8 cellular contexts compared by ENCODE assay signal in the genomic region with DNA sequence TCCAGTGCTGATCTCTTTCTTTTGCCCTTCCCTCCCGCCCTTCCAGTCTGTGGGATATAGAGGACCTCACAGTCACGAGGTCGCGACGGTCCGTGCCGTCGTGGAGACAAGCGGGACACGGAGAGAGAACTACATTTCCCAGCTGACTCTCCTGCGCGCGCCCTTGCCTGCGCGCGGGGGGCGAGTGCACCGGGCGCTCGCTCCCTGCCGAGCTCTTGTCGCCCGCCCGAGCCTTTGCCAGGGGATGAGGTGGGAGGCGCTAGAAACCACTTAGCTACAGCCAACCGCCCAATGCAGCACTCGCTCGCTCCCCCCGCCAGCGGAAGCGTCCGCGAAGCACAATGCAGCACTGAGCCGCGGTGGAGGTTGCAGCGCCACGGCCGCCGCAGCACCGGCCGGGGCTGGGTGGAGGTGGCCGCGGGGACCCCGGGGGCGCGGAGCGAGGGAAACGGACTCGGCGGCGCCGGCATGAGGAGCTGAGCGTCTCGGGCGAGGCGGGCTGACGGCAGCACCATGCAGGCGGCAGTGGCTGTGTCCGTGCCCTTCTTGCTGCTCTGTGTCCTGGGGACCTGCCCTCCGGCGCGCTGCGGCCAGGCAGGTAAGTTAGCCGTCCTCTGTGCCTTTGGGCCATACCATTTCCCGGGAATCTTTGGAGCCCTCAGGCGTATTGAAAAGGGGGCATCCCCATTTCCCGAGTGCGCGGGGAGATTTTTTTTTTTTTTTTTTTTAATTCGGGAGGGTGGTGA. TPM values are rescaled to one million over a fixed set of nuclear protein-coding genes. Genes with fewer than 3 reads are reported as not detected.
A peak's percentile ranks its signal among the peaks of the same experiment; 100 is the strongest.
DNase-seq lines count a peak whose midpoint lies in the region; ATAC-seq and TF ChIP-seq lines count a peak whose summit lies in the region.

A gene with protein sequence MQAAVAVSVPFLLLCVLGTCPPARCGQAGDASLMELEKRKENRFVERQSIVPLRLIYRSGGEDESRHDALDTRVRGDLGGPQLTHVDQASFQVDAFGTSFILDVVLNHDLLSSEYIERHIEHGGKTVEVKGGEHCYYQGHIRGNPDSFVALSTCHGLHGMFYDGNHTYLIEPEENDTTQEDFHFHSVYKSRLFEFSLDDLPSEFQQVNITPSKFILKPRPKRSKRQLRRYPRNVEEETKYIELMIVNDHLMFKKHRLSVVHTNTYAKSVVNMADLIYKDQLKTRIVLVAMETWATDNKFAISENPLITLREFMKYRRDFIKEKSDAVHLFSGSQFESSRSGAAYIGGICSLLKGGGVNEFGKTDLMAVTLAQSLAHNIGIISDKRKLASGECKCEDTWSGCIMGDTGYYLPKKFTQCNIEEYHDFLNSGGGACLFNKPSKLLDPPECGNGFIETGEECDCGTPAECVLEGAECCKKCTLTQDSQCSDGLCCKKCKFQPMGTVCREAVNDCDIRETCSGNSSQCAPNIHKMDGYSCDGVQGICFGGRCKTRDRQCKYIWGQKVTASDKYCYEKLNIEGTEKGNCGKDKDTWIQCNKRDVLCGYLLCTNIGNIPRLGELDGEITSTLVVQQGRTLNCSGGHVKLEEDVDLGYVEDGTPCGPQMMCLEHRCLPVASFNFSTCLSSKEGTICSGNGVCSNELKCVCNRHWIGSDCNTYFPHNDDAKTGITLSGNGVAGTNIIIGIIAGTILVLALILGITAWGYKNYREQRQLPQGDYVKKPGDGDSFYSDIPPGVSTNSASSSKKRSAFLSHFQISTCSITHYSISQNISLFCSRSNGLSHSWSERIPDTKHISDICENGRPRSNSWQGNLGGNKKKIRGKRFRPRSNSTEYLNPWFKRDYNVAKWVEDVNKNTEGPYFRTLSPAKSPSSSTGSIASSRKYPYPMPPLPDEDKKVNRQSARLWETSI (plus strand): TSS at position 299 of the 746 bp plus-strand sequence. CDS start 215 bp downstream, at position 514.

- H3K4me3 Mint-ChIP-seq in WTC11, result peak within 1 kb of the TSS; percentile 91

- H3K36me3 Mint-ChIP-seq in WTC11, result peaks cover 11% of the 10 kb centered on the region

- H3K27ac ChIP-seq in caudate nucleus (ENCODE audit: low read depth, low read length), result peak within 1 kb of the TSS; percentile 67

- H3K27me3 Mint-ChIP-seq in WTC11 (ENCODE audit: low read depth), result peaks cover 16% of the 10 kb centered on the region

- peak within 1 kb of the TSS; percentile 86 for H3K27ac Mint-ChIP-seq in WTC11

- peak; percentile 83 for DNase-seq in AG08396 (ENCODE audit: low spot score)
- DNase-seq in NCI-H2196 (lab: John Stamatoyannopoulos, UW; ENCODE audit: unreplicated experiment), result peak; percentile 94
- peak; percentile 90 for DNase-seq in WTC11 (ENCODE audit: low spot score)
- DNase-seq in caudate nucleus (lab: John Stamatoyannopoulos, UW), result peak; percentile 36 to 98 (median 92)
- DNase-seq in iris pigment epithelial cell (ENCODE audit: low read depth), result peak; percentile 70
- DNase-seq in stimulated activated CD4-positive, alpha-beta T cell treated with anti-CD3 and anti-CD28 coated beads, Interleukin-12 subunit alpha, Interleukin-12 subunit beta, amount 100 ng/mL, for 4 hours, result peak; percentile 65

- POLR2A ChIA-PET in WTC11 (lab: Charles Lee), result interaction anchor here (0.5 to 2.0 kb wide), 6 partner anchors 14 to 781 kb away, joined by 3 to 10 read pairs (median 4); a partner anchor contains a TSS

- no peak for TF ChIP-seq CTCF in WTC11 (IDR thresholded peaks at IDR 0.05)

- no peaks in the 10 kb centered on the region for H3K9me3 Mint-ChIP-seq in WTC11

- CTCF ChIA-PET in WTC11 (lab: Charles Lee), result interaction anchor here (0.5 to 2.0 kb wide), 11 partner anchors 8 to 284 kb away, joined by 3 to 15 read pairs (median 3); no protein-coding TSS in a partner anchor

- H3K4me1 Mint-ChIP-seq in WTC11, result peaks cover 8% of the 10 kb centered on the region

- peak; percentile 98 for ATAC-seq in GM18907 (IDR thresholded peaks at IDR 0.05; ENCODE audit: unreplicated experiment)
- peak; percentile 97 for ATAC-seq in HG03139 (IDR thresholded peaks at IDR 0.05; ENCODE audit: unreplicated experiment)
- ATAC-seq in WTC11, result peak; percentile 95

TF ChIP-seq in WTC11, 78 proteins besides CTCF, POLR2A, EP300 and RAD21 (continues in another document):
- TF ChIP-seq, protein P1, sequence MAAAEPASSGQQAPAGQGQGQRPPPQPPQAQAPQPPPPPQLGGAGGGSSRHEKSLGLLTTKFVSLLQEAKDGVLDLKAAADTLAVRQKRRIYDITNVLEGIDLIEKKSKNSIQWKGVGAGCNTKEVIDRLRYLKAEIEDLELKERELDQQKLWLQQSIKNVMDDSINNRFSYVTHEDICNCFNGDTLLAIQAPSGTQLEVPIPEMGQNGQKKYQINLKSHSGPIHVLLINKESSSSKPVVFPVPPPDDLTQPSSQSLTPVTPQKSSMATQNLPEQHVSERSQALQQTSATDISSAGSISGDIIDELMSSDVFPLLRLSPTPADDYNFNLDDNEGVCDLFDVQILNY (CRISPR knock-in tag; IDR thresholded peaks at IDR 0.05), result peak; percentile 64; the same call in 1 of the 2 replicates
- TF ChIP-seq, protein P2, sequence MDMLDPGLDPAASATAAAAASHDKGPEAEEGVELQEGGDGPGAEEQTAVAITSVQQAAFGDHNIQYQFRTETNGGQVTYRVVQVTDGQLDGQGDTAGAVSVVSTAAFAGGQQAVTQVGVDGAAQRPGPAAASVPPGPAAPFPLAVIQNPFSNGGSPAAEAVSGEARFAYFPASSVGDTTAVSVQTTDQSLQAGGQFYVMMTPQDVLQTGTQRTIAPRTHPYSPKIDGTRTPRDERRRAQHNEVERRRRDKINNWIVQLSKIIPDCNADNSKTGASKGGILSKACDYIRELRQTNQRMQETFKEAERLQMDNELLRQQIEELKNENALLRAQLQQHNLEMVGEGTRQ (CRISPR knock-in tag; IDR thresholded peaks at IDR 0.05), result peak; percentile 68
- TF ChIP-seq ZNF121 (CRISPR knock-in tag; IDR thresholded peaks at IDR 0.05) (no peak), ZBTB21 (CRISPR knock-in tag; IDR thresholded peaks at IDR 0.05; ENCODE audit: borderline replicate concordance) (peak; percentile 87), JAZF1 (CRISPR knock-in tag; IDR thresholded peaks at IDR 0.05) (no peak), TP53 (CRISPR knock-in tag; IDR thresholded peaks at IDR 0.05) (peak; percentile 74; the same call in 1 of the 2 replicates), NFATC4 (CRISPR knock-in tag; IDR thresholded peaks at IDR 0.05) (no peak), CREM (CRISPR knock-in tag; IDR thresholded peaks at IDR 0.05) (no peak; the same call in 1 of the 2 replicates), NR3C1 (CRISPR knock-in tag; conservative IDR thresholded peaks at IDR 0.05; ENCODE audit: low read depth) (no peak), ZNF138 (CRISPR knock-in tag; conservative IDR thresholded peaks at IDR 0.05) (peak; percentile 22; the same call in 1 of the 2 replicates), NR2C2 (CRISPR knock-in tag; IDR thresholded peaks at IDR 0.05) (0 out of 2 replicates have a peak, but pooled peaks have one; percentile 15), OVOL2 (CRISPR knock-in tag; IDR thresholded peaks at IDR 0.05; ENCODE audit: borderline replicate concordance) (no peak), NFYB (CRISPR knock-in tag; conservative IDR thresholded peaks at IDR 0.05; ENCODE audit: low read depth) (no peak)
- TF ChIP-seq, protein P3, sequence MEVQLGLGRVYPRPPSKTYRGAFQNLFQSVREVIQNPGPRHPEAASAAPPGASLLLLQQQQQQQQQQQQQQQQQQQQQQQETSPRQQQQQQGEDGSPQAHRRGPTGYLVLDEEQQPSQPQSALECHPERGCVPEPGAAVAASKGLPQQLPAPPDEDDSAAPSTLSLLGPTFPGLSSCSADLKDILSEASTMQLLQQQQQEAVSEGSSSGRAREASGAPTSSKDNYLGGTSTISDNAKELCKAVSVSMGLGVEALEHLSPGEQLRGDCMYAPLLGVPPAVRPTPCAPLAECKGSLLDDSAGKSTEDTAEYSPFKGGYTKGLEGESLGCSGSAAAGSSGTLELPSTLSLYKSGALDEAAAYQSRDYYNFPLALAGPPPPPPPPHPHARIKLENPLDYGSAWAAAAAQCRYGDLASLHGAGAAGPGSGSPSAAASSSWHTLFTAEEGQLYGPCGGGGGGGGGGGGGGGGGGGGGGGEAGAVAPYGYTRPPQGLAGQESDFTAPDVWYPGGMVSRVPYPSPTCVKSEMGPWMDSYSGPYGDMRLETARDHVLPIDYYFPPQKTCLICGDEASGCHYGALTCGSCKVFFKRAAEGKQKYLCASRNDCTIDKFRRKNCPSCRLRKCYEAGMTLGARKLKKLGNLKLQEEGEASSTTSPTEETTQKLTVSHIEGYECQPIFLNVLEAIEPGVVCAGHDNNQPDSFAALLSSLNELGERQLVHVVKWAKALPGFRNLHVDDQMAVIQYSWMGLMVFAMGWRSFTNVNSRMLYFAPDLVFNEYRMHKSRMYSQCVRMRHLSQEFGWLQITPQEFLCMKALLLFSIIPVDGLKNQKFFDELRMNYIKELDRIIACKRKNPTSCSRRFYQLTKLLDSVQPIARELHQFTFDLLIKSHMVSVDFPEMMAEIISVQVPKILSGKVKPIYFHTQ (CRISPR knock-in tag; IDR thresholded peaks at IDR 0.05), result no peak
- TF ChIP-seq, protein P4, sequence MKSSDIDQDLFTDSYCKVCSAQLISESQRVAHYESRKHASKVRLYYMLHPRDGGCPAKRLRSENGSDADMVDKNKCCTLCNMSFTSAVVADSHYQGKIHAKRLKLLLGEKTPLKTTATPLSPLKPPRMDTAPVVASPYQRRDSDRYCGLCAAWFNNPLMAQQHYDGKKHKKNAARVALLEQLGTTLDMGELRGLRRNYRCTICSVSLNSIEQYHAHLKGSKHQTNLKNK (CRISPR knock-in tag; IDR thresholded peaks at IDR 0.05), result no peak
- TF ChIP-seq, protein P5, sequence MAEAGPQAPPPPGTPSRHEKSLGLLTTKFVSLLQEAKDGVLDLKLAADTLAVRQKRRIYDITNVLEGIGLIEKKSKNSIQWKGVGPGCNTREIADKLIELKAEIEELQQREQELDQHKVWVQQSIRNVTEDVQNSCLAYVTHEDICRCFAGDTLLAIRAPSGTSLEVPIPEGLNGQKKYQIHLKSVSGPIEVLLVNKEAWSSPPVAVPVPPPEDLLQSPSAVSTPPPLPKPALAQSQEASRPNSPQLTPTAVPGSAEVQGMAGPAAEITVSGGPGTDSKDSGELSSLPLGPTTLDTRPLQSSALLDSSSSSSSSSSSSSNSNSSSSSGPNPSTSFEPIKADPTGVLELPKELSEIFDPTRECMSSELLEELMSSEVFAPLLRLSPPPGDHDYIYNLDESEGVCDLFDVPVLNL (CRISPR knock-in tag; IDR thresholded peaks at IDR 0.05; ENCODE audit: borderline replicate concordance, low read depth), result no peak

RNA-seq across cellular contexts. Expression of the gene that starts here (rescaled TPM):
- total RNA-seq in WTC11 (2021), result 12.4 to 14.5 TPM (median 14.5 TPM) in 3 replicates

Comparison
In these comparisons a context has a peak if more than half of its experiments do, and no peak if none do; other contexts are left out.
1. Peak in every context shown above with its lines: DNase-seq, ATAC-seq and H3K27ac ChIP-seq.